Comparison of ENCODE assay signal across 1 cellular context in the genomic region with DNA sequence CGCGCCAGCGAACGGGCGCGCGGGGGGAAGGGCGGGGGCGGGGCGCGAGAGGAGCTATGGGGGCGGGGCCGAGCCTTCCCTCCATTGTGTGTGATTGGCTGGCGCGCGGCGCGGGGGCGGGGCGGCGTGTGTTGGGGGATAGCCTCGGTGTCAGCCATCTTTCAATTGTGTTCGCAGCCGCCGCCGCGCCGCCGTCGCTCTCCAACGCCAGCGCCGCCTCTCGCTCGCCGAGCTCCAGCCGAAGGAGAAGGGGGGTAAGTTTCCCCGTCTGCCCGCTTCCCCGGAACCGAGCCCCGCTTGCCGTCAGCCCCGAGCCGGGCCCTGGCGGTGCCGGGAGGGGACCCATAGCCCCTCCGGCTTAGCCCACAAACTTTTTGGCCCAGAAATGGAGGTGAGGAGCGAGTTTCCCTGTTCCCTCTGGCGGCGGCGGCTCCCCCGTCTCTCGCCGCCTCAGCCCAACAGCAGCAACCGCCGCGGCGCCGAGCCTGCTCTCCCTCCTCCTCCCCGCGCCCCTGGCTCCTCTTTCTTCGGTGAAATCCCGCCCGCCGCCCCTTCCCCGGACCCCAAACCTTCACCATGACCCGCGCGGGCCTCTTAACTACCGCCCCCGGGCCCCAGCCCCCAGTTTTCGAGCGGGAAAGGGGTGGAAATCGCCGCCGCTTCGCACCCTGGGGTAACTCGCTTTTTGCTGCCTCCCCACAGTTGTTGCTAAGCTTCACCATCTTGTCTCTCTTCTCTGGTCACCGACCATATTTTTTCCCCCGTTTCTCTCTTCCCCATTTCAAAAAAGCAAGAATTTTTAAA.
TF ChIP-seq lines count a peak whose summit lies in the region.

A gene (plus strand): TSS at position 159 of the 804 bp plus-strand sequence. CDS start 1,636 bp downstream, outside the sequence.

TF ChIP-seq in K562, 482 proteins besides CTCF, POLR2A, EP300 and RAD21 (continued from another document and continues in another):
- TF ChIP-seq, protein P1, sequence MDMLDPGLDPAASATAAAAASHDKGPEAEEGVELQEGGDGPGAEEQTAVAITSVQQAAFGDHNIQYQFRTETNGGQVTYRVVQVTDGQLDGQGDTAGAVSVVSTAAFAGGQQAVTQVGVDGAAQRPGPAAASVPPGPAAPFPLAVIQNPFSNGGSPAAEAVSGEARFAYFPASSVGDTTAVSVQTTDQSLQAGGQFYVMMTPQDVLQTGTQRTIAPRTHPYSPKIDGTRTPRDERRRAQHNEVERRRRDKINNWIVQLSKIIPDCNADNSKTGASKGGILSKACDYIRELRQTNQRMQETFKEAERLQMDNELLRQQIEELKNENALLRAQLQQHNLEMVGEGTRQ (CRISPR knock-in tag; IDR thresholded peaks at IDR 0.05): no peak
- TF ChIP-seq, protein P2, sequence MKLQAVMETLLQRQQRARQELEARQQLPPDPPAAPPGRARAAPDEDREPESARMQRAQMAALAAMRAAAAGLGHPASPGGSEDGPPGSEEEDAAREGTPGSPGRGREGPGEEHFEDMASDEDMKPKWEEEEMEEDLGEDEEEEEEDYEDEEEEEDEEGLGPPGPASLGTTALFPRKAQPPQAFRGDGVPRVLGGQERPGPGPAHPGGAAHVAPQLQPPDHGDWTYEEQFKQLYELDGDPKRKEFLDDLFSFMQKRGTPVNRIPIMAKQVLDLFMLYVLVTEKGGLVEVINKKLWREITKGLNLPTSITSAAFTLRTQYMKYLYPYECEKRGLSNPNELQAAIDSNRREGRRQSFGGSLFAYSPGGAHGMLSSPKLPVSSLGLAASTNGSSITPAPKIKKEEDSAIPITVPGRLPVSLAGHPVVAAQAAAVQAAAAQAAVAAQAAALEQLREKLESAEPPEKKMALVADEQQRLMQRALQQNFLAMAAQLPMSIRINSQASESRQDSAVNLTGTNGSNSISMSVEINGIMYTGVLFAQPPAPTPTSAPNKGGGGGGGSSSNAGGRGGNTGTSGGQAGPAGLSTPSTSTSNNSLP (IDR thresholded peaks at IDR 0.05; ENCODE audit: borderline replicate concordance, low read depth, low read length): no peak
- TF ChIP-seq NFYB (IDR thresholded peaks at IDR 0.05; ENCODE audit: extremely low read depth, insufficient read length): peak; percentile 65
- no peak for TF ChIP-seq ZNF408 (CRISPR knock-in tag; IDR thresholded peaks at IDR 0.05; ENCODE audit: low read depth)
- no peak for TF ChIP-seq GATAD2B (IDR thresholded peaks at IDR 0.05; ENCODE audit: borderline replicate concordance)
- TF ChIP-seq HNRNPLL (IDR thresholded peaks at IDR 0.05; ENCODE audit: low read depth, low read length, poor library complexity, severe bottlenecking): no peak
- TF ChIP-seq MAFG (tag; conservative IDR thresholded peaks at IDR 0.05): no peak
- peak; percentile 73; the same call in 1 of the 2 replicates for TF ChIP-seq SOX6 (IDR thresholded peaks at IDR 0.05)
- TF ChIP-seq NFIX (CRISPR knock-in tag; IDR thresholded peaks at IDR 0.05; ENCODE audit: low read depth): no peak
- no peak for TF ChIP-seq NCOA6 (IDR thresholded peaks at IDR 0.05)
- TF ChIP-seq MEF2A (IDR thresholded peaks at IDR 0.05; ENCODE audit: control insufficient read depth, low read depth, low read length): no peak
- TF ChIP-seq SMARCB1 (IDR thresholded peaks at IDR 0.05; ENCODE audit: insufficient read length, low read depth): no peak
- TF ChIP-seq, protein P3, sequence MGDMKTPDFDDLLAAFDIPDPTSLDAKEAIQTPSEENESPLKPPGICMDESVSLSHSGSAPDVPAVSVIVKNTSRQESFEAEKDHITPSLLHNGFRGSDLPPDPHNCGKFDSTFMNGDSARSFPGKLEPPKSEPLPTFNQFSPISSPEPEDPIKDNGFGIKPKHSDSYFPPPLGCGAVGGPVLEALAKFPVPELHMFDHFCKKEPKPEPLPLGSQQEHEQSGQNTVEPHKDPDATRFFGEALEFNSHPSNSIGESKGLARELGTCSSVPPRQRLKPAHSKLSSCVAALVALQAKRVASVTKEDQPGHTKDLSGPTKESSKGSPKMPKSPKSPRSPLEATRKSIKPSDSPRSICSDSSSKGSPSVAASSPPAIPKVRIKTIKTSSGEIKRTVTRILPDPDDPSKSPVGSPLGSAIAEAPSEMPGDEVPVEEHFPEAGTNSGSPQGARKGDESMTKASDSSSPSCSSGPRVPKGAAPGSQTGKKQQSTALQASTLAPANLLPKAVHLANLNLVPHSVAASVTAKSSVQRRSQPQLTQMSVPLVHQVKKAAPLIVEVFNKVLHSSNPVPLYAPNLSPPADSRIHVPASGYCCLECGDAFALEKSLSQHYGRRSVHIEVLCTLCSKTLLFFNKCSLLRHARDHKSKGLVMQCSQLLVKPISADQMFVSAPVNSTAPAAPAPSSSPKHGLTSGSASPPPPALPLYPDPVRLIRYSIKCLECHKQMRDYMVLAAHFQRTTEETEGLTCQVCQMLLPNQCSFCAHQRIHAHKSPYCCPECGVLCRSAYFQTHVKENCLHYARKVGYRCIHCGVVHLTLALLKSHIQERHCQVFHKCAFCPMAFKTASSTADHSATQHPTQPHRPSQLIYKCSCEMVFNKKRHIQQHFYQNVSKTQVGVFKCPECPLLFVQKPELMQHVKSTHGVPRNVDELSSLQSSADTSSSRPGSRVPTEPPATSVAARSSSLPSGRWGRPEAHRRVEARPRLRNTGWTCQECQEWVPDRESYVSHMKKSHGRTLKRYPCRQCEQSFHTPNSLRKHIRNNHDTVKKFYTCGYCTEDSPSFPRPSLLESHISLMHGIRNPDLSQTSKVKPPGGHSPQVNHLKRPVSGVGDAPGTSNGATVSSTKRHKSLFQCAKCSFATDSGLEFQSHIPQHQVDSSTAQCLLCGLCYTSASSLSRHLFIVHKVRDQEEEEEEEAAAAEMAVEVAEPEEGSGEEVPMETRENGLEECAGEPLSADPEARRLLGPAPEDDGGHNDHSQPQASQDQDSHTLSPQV (IDR thresholded peaks at IDR 0.05): no peak
- TF ChIP-seq FOXA1 (IDR thresholded peaks at IDR 0.05; ENCODE audit: borderline replicate concordance): no peak
- TF ChIP-seq, protein P4, sequence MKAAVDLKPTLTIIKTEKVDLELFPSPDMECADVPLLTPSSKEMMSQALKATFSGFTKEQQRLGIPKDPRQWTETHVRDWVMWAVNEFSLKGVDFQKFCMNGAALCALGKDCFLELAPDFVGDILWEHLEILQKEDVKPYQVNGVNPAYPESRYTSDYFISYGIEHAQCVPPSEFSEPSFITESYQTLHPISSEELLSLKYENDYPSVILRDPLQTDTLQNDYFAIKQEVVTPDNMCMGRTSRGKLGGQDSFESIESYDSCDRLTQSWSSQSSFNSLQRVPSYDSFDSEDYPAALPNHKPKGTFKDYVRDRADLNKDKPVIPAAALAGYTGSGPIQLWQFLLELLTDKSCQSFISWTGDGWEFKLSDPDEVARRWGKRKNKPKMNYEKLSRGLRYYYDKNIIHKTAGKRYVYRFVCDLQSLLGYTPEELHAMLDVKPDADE (conservative IDR thresholded peaks at IDR 0.05; ENCODE audit: control insufficient read depth, low read depth, low read length): peak; percentile 55
- no peak for TF ChIP-seq HDAC6 (IDR thresholded peaks at IDR 0.05; ENCODE audit: low read depth, low read length)
- TF ChIP-seq ZNF316 (IDR thresholded peaks at IDR 0.05): no peak
- peak; percentile 86 for TF ChIP-seq HEY1 (CRISPR knock-in tag; IDR thresholded peaks at IDR 0.05; ENCODE audit: borderline replicate concordance)
- no peak for TF ChIP-seq RFX7 (CRISPR knock-in tag; IDR thresholded peaks at IDR 0.05)
- no peak for TF ChIP-seq TCF7L2 (IDR thresholded peaks at IDR 0.05; ENCODE audit: low read depth, low read length)
- TF ChIP-seq ZNF778 (CRISPR knock-in tag; IDR thresholded peaks at IDR 0.05): no peak
- no peak for TF ChIP-seq TGIF2 (CRISPR knock-in tag; IDR thresholded peaks at IDR 0.05)
- peak; percentile 58 for TF ChIP-seq CHD1 (IDR thresholded peaks at IDR 0.05; ENCODE audit: low read length)
- TF ChIP-seq NR2F6 (CRISPR knock-in tag; IDR thresholded peaks at IDR 0.05): no peak
- TF ChIP-seq, protein P5, sequence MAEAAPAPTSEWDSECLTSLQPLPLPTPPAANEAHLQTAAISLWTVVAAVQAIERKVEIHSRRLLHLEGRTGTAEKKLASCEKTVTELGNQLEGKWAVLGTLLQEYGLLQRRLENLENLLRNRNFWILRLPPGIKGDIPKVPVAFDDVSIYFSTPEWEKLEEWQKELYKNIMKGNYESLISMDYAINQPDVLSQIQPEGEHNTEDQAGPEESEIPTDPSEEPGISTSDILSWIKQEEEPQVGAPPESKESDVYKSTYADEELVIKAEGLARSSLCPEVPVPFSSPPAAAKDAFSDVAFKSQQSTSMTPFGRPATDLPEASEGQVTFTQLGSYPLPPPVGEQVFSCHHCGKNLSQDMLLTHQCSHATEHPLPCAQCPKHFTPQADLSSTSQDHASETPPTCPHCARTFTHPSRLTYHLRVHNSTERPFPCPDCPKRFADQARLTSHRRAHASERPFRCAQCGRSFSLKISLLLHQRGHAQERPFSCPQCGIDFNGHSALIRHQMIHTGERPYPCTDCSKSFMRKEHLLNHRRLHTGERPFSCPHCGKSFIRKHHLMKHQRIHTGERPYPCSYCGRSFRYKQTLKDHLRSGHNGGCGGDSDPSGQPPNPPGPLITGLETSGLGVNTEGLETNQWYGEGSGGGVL (CRISPR knock-in tag; IDR thresholded peaks at IDR 0.05): no peak
- TF ChIP-seq NCOA1 (IDR thresholded peaks at IDR 0.05; ENCODE audit: low read depth): peak; percentile 48; the same call in 1 of the 2 replicates
- no peak for TF ChIP-seq KLF1 (tag; IDR thresholded peaks at IDR 0.05)
- TF ChIP-seq, protein P6, sequence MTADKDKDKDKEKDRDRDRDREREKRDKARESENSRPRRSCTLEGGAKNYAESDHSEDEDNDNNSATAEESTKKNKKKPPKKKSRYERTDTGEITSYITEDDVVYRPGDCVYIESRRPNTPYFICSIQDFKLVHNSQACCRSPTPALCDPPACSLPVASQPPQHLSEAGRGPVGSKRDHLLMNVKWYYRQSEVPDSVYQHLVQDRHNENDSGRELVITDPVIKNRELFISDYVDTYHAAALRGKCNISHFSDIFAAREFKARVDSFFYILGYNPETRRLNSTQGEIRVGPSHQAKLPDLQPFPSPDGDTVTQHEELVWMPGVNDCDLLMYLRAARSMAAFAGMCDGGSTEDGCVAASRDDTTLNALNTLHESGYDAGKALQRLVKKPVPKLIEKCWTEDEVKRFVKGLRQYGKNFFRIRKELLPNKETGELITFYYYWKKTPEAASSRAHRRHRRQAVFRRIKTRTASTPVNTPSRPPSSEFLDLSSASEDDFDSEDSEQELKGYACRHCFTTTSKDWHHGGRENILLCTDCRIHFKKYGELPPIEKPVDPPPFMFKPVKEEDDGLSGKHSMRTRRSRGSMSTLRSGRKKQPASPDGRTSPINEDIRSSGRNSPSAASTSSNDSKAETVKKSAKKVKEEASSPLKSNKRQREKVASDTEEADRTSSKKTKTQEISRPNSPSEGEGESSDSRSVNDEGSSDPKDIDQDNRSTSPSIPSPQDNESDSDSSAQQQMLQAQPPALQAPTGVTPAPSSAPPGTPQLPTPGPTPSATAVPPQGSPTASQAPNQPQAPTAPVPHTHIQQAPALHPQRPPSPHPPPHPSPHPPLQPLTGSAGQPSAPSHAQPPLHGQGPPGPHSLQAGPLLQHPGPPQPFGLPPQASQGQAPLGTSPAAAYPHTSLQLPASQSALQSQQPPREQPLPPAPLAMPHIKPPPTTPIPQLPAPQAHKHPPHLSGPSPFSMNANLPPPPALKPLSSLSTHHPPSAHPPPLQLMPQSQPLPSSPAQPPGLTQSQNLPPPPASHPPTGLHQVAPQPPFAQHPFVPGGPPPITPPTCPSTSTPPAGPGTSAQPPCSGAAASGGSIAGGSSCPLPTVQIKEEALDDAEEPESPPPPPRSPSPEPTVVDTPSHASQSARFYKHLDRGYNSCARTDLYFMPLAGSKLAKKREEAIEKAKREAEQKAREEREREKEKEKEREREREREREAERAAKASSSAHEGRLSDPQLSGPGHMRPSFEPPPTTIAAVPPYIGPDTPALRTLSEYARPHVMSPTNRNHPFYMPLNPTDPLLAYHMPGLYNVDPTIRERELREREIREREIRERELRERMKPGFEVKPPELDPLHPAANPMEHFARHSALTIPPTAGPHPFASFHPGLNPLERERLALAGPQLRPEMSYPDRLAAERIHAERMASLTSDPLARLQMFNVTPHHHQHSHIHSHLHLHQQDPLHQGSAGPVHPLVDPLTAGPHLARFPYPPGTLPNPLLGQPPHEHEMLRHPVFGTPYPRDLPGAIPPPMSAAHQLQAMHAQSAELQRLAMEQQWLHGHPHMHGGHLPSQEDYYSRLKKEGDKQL (CRISPR knock-in tag; IDR thresholded peaks at IDR 0.05; ENCODE audit: borderline replicate concordance): no peak
- TF ChIP-seq ELF4 (CRISPR knock-in tag; IDR thresholded peaks at IDR 0.05): 0 out of 2 replicates have a peak, but pooled peaks have one; percentile 55
- no peak for TF ChIP-seq PHF21A (IDR thresholded peaks at IDR 0.05; ENCODE audit: borderline replicate concordance, low read depth)
- TF ChIP-seq, protein P7, sequence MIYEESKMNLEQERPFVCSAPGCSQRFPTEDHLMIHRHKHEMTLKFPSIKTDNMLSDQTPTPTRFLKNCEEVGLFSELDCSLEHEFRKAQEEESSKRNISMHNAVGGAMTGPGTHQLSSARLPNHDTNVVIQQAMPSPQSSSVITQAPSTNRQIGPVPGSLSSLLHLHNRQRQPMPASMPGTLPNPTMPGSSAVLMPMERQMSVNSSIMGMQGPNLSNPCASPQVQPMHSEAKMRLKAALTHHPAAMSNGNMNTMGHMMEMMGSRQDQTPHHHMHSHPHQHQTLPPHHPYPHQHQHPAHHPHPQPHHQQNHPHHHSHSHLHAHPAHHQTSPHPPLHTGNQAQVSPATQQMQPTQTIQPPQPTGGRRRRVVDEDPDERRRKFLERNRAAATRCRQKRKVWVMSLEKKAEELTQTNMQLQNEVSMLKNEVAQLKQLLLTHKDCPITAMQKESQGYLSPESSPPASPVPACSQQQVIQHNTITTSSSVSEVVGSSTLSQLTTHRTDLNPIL (CRISPR knock-in tag; IDR thresholded peaks at IDR 0.05): no peak
- TF ChIP-seq NR4A1 (CRISPR knock-in tag; IDR thresholded peaks at IDR 0.05): peak; percentile 62; the same call in 1 of the 2 replicates
- no peak for TF ChIP-seq NR4A1 (tag; IDR thresholded peaks at IDR 0.05)
- no peak for TF ChIP-seq ETV6 (IDR thresholded peaks at IDR 0.05; ENCODE audit: borderline replicate concordance in 1 of 2, low read depth in 2 of 2, low read length in 1 of 2)
- TF ChIP-seq ETV6 (CRISPR knock-in tag; IDR thresholded peaks at IDR 0.05; ENCODE audit: borderline replicate concordance): 0 out of 2 replicates have a peak, but pooled peaks have one; percentile 58
- TF ChIP-seq ZNF444 (CRISPR knock-in tag; IDR thresholded peaks at IDR 0.05): no peak
- no peak for TF ChIP-seq PRPF4 (IDR thresholded peaks at IDR 0.05; ENCODE audit: insufficient read depth, low read depth, low read length, poor library complexity, severe bottlenecking)
- TF ChIP-seq IFI16 (CRISPR knock-in tag; IDR thresholded peaks at IDR 0.05): no peak
- peak in 1 of 2 experiments; percentile 48; a peak in 2 of 4 replicates for TF ChIP-seq TEAD1 (CRISPR knock-in tag; IDR thresholded peaks at IDR 0.05)
- TF ChIP-seq DIDO1 (tag; IDR thresholded peaks at IDR 0.05; ENCODE audit: low read depth): no peak
- TF ChIP-seq, protein P8, sequence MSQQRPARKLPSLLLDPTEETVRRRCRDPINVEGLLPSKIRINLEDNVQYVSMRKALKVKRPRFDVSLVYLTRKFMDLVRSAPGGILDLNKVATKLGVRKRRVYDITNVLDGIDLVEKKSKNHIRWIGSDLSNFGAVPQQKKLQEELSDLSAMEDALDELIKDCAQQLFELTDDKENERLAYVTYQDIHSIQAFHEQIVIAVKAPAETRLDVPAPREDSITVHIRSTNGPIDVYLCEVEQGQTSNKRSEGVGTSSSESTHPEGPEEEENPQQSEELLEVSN (IDR thresholded peaks at IDR 0.05; ENCODE audit: borderline replicate concordance in 1 of 2, extremely low read depth in 1 of 2, insufficient read depth in 1 of 2, insufficient read length in 1 of 2, low read depth in 1 of 2, low read length in 1 of 2, poor library complexity in 1 of 2, severe bottlenecking in 1 of 2): peak in 1 of 2 experiments; percentile 88
- TF ChIP-seq SMAD1 (IDR thresholded peaks at IDR 0.05; ENCODE audit: low read depth, low read length, partially characterized antibody): no peak
